Comparison of ENCODE assay signal across 8 cellular contexts in genomic region chr12:104457746-104458644, GRCh38. TPM values are rescaled to one million over a fixed set of nuclear protein-coding genes. Genes with fewer than 3 reads are reported as not detected.
A peak's percentile ranks its signal among the peaks of the same experiment; 100 is the strongest.
DNase-seq lines count a peak whose midpoint lies in the region; ATAC-seq, FAIRE-seq and TF ChIP-seq lines count a peak whose summit lies in the region.

No MANE protein-coding gene starts in this region.

- peaks cover 53% of the 10 kb centered on the region for H3K4me1 Mint-ChIP-seq in activated T-cell treated with anti-CD3 and anti-CD28 coated beads, Interleukin-2, amount 50 U/mL, for 72 hours (ENCODE audit: low read depth)
- peaks cover 39% of the 10 kb centered on the region for H3K4me1 Mint-ChIP-seq in neural progenitor cell

- peak overlapping the region; percentile 99 for H3K4me2 ChIP-seq in neural progenitor cell

- peaks cover 13% of the 10 kb centered on the region for H3F3A ChIP-seq in neural progenitor cell (ENCODE audit: low read depth)

- WGBS in aorta, 2 donors: 0% methylated on average over 65 to 69 of the region's 69 CpGs

- intact Hi-C loops in aorta (cut with DNase I): loop anchor here (5.0 kb wide), 7 partner anchors 76 to 419 kb away; no protein-coding TSS in a partner anchor

- H3K27me3 ChIP-seq in neural progenitor cell: peaks cover 27% of the 10 kb centered on the region
- H3K27me3 ChIP-seq in aorta (ENCODE audit: control insufficient read depth in 1 of 2, insufficient read depth in 2 of 2, low read length in 1 of 2): no peaks in the 10 kb centered on the region

- no peak overlapping the region for H3K27ac ChIP-seq in neural progenitor cell
- peak overlapping the region in 1 of 2 donors; percentile 78 for H3K27ac ChIP-seq in aorta (ENCODE audit: low read depth in 1 of 2, low read length in 2 of 2)

- H3K27me3 Mint-ChIP-seq in activated T-cell treated with anti-CD3 and anti-CD28 coated beads, Interleukin-2, amount 50 U/mL, for 72 hours (ENCODE audit: low read depth): no peaks in the 10 kb centered on the region
- H3K27me3 Mint-ChIP-seq in neural progenitor cell (ENCODE audit: insufficient read depth, low read depth): peaks cover 8% of the 10 kb centered on the region

- H3K36me3 Mint-ChIP-seq in activated T-cell treated with anti-CD3 and anti-CD28 coated beads, Interleukin-2, amount 50 U/mL, for 72 hours (ENCODE audit: insufficient read depth in 2 of 2): peaks cover 3 to 8% of the 10 kb centered on the region in 2 donors
- H3K36me3 Mint-ChIP-seq in neural progenitor cell: peaks cover 6% of the 10 kb centered on the region

- no peak overlapping the region for H3K9ac ChIP-seq in neural progenitor cell

- no peaks in the 10 kb centered on the region for H3K9me3 Mint-ChIP-seq in activated T-cell treated with anti-CD3 and anti-CD28 coated beads, Interleukin-2, amount 50 U/mL, for 72 hours
- no peaks in the 10 kb centered on the region for H3K9me3 Mint-ChIP-seq in neural progenitor cell

- peak overlapping the region; percentile 96 to 99 for H3K4me3 Mint-ChIP-seq in activated T-cell treated with anti-CD3 and anti-CD28 coated beads, Interleukin-2, amount 50 U/mL, for 72 hours
- H3K4me3 Mint-ChIP-seq in neural progenitor cell: peak overlapping the region; percentile 98

- peaks cover 42% of the 10 kb centered on the region for H4K20me1 ChIP-seq in neural progenitor cell (ENCODE audit: low read depth)

- DNase-seq in GM12891 (ENCODE audit: insufficient read length, low spot score) (peak; percentile 52), NCI-H2171 (lab: John Stamatoyannopoulos, UW) (peak; percentile 29), fibroblast of mammary gland (ENCODE audit: low read depth) (no peak), neural progenitor cell (ENCODE audit: low spot score) (peak; percentile 55), aorta (peak; percentile 62 to 80)
- DNase-seq in activated T-cell treated with anti-CD3 and anti-CD28 coated beads, Interleukin-2, amount 50 U/mL, for 72 hours: peak; percentile 59 to 66

- peaks cover 31% of the 10 kb centered on the region for H3K4me1 ChIP-seq in neural progenitor cell
- no peaks in the 10 kb centered on the region for H3K4me1 ChIP-seq in aorta (ENCODE audit: control insufficient read depth in 1 of 2, insufficient read depth in 2 of 2, low read length in 2 of 2)

- 0 out of 2 replicates have a peak, but pooled peaks have one; percentile 4 for TF ChIP-seq POLR2A in GM12891 (IDR thresholded peaks at IDR 0.05; ENCODE audit: low read depth, low read length)

- FAIRE-seq in GM12891 (lab: Jason Lieb, UNC): peak; percentile 62

- H3K9me3 ChIP-seq in neural progenitor cell (ENCODE audit: low read depth) (no peaks in the 10 kb centered on the region), aorta (ENCODE audit: control insufficient read depth, low read length) (no peaks in the 10 kb centered on the region)

- ATAC-seq in activated T-cell treated with anti-CD3 and anti-CD28 coated beads, Interleukin-2, amount 50 U/mL, for 72 hours (replicated peaks in 1 of 2): peak; percentile 24 to 30
- ATAC-seq in aorta (ENCODE audit: low FRiP score): peak; percentile 49
- no peak for ATAC-seq in HG03469 (IDR thresholded peaks at IDR 0.05; ENCODE audit: unreplicated experiment)
- no peak for ATAC-seq in GM21367 (IDR thresholded peaks at IDR 0.05; ENCODE audit: unreplicated experiment)

- H2AFZ ChIP-seq in neural progenitor cell (replicated peaks): peak overlapping the region; percentile 39

- H3K4me3 ChIP-seq in fibroblast of mammary gland (ENCODE audit: control insufficient read depth, low read depth, low read length) (peak overlapping the region; percentile 88), neural progenitor cell (peak overlapping the region; percentile 87), aorta (ENCODE audit: low read length in 2 of 2) (peak overlapping the region; percentile 66 to 90)

- TF ChIP-seq CTCF in fibroblast of mammary gland (conservative IDR thresholded peaks at IDR 0.05; ENCODE audit: control insufficient read depth, insufficient read depth, low read depth, low read length): no peak
- TF ChIP-seq CTCF in neural progenitor cell (IDR thresholded peaks at IDR 0.05): no peak

- peak overlapping the region; percentile 97 for H3K27ac Mint-ChIP-seq in activated T-cell treated with anti-CD3 and anti-CD28 coated beads, Interleukin-2, amount 50 U/mL, for 72 hours
- H3K27ac Mint-ChIP-seq in neural progenitor cell: no peak overlapping the region

- peaks cover 49% of the 10 kb centered on the region for H3K79me2 ChIP-seq in neural progenitor cell (ENCODE audit: low read depth)

- H3K36me3 ChIP-seq in neural progenitor cell (no peaks in the 10 kb centered on the region), aorta (ENCODE audit: control insufficient read depth in 1 of 2, insufficient read depth in 2 of 2, low read length in 1 of 2) (no peaks in the 10 kb centered on the region)

TF ChIP-seq in GM12891, 5 proteins besides CTCF, POLR2A, EP300 and RAD21:
- TF ChIP-seq POU2F2 (IDR thresholded peaks at IDR 0.05; ENCODE audit: low read depth, low read length) (no peak), SPI1 (IDR thresholded peaks at IDR 0.05; ENCODE audit: low read depth, low read length) (no peak), PAX5 (IDR thresholded peaks at IDR 0.05; ENCODE audit: insufficient read depth, low read length, severe bottlenecking) (no peak), TAF1 (IDR thresholded peaks at IDR 0.05; ENCODE audit: low read depth, low read length) (no peak), POLR2AphosphoS5 (IDR thresholded peaks at IDR 0.05; ENCODE audit: low read depth, low read length) (no peak)

RNA-seq across cellular contexts. Expression of gene CHST11, which starts 1.2 kb away (rescaled TPM):
- 9.8 TPM for polyA plus RNA-seq in GM12891 (2012; ENCODE audit: low read depth, missing spikeins)
- total RNA-seq in activated T-cell treated with anti-CD3 and anti-CD28 coated beads, Interleukin-2, amount 50 U/mL, for 72 hours: 10 to 100 TPM; 47.2 to 57.7 TPM
- total RNA-seq in neural progenitor cell (ENCODE audit: low replicate concordance) (7.7 and 10.2 TPM in 2 replicates), aorta (10 to 100 TPM; 27.2 to 31.0 TPM)
- polyA plus RNA-seq in aorta: 1 to 10 TPM; 2.1 to 4.2 TPM

Comparison
In these comparisons a context has a peak if more than half of its experiments do, and no peak if none do; other contexts are left out.
1. ATAC-seq: peak in activated T-cell treated with anti-CD3 and anti-CD28 coated beads, Interleukin-2, amount 50 U/mL, for 72 hours (2 of 2) and aorta (single experiment); none in HG03469 (single experiment) and GM21367 (single experiment).
2. Peak in every context shown above with its lines, with median percentiles within 50 percentile points of each other: H3K4me3 ChIP-seq.